ENCODE assay signal across 1 cellular context in the genomic region with DNA sequence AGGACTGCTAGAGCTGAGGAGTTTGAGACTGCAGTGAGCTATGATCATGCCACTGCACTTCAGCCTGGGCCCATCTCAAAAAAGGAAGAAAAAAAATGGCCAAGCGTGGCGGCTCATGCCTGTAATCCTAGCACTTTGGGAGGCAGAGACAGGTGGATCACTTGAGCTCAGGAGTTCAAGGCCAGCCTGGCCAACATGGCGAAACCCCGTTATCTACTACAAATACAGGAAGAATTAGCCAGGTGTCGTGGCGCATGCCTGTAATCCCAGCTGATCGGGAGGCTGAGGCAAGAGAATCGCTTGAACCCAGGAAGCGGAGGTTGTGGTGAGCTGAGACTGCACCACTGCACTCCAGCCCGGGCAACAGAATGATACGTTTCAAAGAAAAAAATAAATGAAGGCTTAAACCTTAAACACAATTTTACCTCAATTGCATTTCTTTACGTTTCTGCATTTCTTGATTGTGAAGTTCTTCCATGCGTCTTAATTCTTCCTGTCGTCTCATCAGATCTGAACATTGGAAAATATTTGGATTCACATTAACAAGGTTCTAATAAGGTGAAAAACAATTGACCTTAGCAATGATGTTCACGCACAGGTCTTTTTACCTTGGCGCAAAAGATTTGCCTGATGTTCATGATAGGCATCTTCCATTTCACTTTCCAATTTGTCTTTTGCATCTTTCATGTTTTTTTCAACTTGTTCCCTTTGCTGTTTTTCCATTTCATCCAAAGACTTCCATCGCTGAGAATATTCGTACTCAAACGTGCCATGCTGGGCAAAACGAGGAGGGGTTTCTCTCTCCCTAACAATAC.
A peak's percentile ranks its signal among the peaks of the same experiment; 100 is the strongest.
TF ChIP-seq lines count a peak whose summit lies in the region.

No MANE protein-coding gene starts in this region.

TF ChIP-seq in HepG2, 621 proteins besides CTCF, POLR2A, EP300 and RAD21 (continued from another document and continues in another):
- TF ChIP-seq KLF15 (CRISPR knock-in tag; IDR thresholded peaks at IDR 0.05; ENCODE audit: borderline replicate concordance) (no peak), ZNF747 (CRISPR knock-in tag; IDR thresholded peaks at IDR 0.05; ENCODE audit: borderline replicate concordance) (no peak), ZNF253 (CRISPR knock-in tag; IDR thresholded peaks at IDR 0.05; ENCODE audit: borderline replicate concordance) (no peak), ZNF670 (CRISPR knock-in tag; IDR thresholded peaks at IDR 0.05; ENCODE audit: borderline replicate concordance) (no peak), ZNF552 (CRISPR knock-in tag; IDR thresholded peaks at IDR 0.05; ENCODE audit: borderline replicate concordance) (no peak), SOX5 (CRISPR knock-in tag; IDR thresholded peaks at IDR 0.05; ENCODE audit: borderline replicate concordance) (no peak), ZIK1 (CRISPR knock-in tag; IDR thresholded peaks at IDR 0.05; ENCODE audit: borderline replicate concordance, low read depth) (no peak), ZBTB8A (CRISPR knock-in tag; IDR thresholded peaks at IDR 0.05; ENCODE audit: borderline replicate concordance, low read depth) (no peak), SRY (CRISPR knock-in tag; IDR thresholded peaks at IDR 0.05) (no peak), ZNF891 (CRISPR knock-in tag; IDR thresholded peaks at IDR 0.05) (no peak), NFKB2 (CRISPR knock-in tag; IDR thresholded peaks at IDR 0.05; ENCODE audit: borderline replicate concordance) (0 out of 2 replicates have a peak, but pooled peaks have one; percentile 36), ZNF318 (CRISPR knock-in tag; IDR thresholded peaks at IDR 0.05) (no peak), GRHL1 (CRISPR knock-in tag; conservative IDR thresholded peaks at IDR 0.05) (no peak), ZMYM2 (CRISPR knock-in tag; IDR thresholded peaks at IDR 0.05) (no peak), GLI4 (CRISPR knock-in tag; IDR thresholded peaks at IDR 0.05; ENCODE audit: borderline replicate concordance) (no peak), ZSCAN20 (CRISPR knock-in tag; IDR thresholded peaks at IDR 0.05; ENCODE audit: borderline replicate concordance) (no peak), ZNF496 (CRISPR knock-in tag; IDR thresholded peaks at IDR 0.05; ENCODE audit: insufficient replicate concordance) (no peak), BORCS8-MEF2B (CRISPR knock-in tag; IDR thresholded peaks at IDR 0.05) (no peak), SRSF9 (IDR thresholded peaks at IDR 0.05; ENCODE audit: borderline replicate concordance, insufficient read depth, low read depth, low read length, poor library complexity, severe bottlenecking) (no peak)
- TF ChIP-seq, protein P1, sequence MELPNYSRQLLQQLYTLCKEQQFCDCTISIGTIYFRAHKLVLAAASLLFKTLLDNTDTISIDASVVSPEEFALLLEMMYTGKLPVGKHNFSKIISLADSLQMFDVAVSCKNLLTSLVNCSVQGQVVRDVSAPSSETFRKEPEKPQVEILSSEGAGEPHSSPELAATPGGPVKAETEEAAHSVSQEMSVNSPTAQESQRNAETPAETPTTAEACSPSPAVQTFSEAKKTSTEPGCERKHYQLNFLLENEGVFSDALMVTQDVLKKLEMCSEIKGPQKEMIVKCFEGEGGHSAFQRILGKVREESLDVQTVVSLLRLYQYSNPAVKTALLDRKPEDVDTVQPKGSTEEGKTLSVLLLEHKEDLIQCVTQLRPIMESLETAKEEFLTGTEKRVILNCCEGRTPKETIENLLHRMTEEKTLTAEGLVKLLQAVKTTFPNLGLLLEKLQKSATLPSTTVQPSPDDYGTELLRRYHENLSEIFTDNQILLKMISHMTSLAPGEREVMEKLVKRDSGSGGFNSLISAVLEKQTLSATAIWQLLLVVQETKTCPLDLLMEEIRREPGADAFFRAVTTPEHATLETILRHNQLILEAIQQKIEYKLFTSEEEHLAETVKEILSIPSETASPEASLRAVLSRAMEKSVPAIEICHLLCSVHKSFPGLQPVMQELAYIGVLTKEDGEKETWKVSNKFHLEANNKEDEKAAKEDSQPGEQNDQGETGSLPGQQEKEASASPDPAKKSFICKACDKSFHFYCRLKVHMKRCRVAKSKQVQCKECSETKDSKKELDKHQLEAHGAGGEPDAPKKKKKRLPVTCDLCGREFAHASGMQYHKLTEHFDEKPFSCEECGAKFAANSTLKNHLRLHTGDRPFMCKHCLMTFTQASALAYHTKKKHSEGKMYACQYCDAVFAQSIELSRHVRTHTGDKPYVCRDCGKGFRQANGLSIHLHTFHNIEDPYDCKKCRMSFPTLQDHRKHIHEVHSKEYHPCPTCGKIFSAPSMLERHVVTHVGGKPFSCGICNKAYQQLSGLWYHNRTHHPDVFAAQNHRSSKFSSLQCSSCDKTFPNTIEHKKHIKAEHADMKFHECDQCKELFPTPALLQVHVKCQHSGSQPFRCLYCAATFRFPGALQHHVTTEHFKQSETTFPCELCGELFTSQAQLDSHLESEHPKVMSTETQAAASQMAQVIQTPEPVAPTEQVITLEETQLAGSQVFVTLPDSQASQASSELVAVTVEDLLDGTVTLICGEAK (IDR thresholded peaks at IDR 0.05), result no peak
- TF ChIP-seq, protein P1 (CRISPR knock-in tag; IDR thresholded peaks at IDR 0.05), result no peak
- TF ChIP-seq, protein P2, sequence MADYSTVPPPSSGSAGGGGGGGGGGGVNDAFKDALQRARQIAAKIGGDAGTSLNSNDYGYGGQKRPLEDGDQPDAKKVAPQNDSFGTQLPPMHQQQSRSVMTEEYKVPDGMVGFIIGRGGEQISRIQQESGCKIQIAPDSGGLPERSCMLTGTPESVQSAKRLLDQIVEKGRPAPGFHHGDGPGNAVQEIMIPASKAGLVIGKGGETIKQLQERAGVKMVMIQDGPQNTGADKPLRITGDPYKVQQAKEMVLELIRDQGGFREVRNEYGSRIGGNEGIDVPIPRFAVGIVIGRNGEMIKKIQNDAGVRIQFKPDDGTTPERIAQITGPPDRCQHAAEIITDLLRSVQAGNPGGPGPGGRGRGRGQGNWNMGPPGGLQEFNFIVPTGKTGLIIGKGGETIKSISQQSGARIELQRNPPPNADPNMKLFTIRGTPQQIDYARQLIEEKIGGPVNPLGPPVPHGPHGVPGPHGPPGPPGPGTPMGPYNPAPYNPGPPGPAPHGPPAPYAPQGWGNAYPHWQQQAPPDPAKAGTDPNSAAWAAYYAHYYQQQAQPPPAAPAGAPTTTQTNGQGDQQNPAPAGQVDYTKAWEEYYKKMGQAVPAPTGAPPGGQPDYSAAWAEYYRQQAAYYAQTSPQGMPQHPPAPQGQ (CRISPR knock-in tag; IDR thresholded peaks at IDR 0.05; ENCODE audit: borderline replicate concordance), result no peak
- TF ChIP-seq, protein P3, sequence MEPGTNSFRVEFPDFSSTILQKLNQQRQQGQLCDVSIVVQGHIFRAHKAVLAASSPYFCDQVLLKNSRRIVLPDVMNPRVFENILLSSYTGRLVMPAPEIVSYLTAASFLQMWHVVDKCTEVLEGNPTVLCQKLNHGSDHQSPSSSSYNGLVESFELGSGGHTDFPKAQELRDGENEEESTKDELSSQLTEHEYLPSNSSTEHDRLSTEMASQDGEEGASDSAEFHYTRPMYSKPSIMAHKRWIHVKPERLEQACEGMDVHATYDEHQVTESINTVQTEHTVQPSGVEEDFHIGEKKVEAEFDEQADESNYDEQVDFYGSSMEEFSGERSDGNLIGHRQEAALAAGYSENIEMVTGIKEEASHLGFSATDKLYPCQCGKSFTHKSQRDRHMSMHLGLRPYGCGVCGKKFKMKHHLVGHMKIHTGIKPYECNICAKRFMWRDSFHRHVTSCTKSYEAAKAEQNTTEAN (CRISPR knock-in tag; conservative IDR thresholded peaks at IDR 0.05), result 0 out of 2 replicates have a peak, but pooled peaks have one; percentile 19
